11 cellular contexts compared by ENCODE assay signal in genomic region chr5:80140496-80140895, GRCh38.
A peak's percentile ranks its signal among the peaks of the same experiment; 100 is the strongest.
DNase-seq lines count a peak whose midpoint lies in the region; ATAC-seq and TF ChIP-seq lines count a peak whose summit lies in the region.
"Had no signal": no experiment of that assay in that cellular context is flagged by ENCODE, and none has a peak within 500 bp of the region (broad histone marks: within the 10 kb centered on the region; RNA-seq: fewer than 3 reads in every experiment).

No MANE protein-coding gene starts in this region.

- H3K4me3 ChIP-seq in stomach smooth muscle (ENCODE audit: low read length in 2 of 2) (no peak overlapping the region), osteoblast (ENCODE audit: insufficient read depth, low read length) (no peak overlapping the region)

- H3K4me1 ChIP-seq in stomach smooth muscle (ENCODE audit: control insufficient read depth, insufficient read depth, low read length) (peaks cover 25% of the 10 kb centered on the region), osteoblast (ENCODE audit: insufficient read depth, low read length) (peaks cover 9% of the 10 kb centered on the region)

- H3K9ac ChIP-seq in stomach smooth muscle (ENCODE audit: low read length in 2 of 2), result no peak overlapping the region

- H3K36me3 ChIP-seq in stomach smooth muscle (ENCODE audit: control insufficient read depth in 2 of 2, insufficient read depth in 2 of 2, low read length in 2 of 2) (peaks cover 0 to 3% of the 10 kb centered on the region in 2 donors), osteoblast (ENCODE audit: insufficient read depth, low read length) (peaks cover 20% of the 10 kb centered on the region)

- H3K4me1 Mint-ChIP-seq in WTC11, result peaks cover 85% of the 10 kb centered on the region
- H3K4me1 Mint-ChIP-seq in naive thymus-derived CD8-positive, alpha-beta T cell, result peaks cover 44 to 92% (median 84%) of the 10 kb centered on the region in 4 donors

- H3K9me3 Mint-ChIP-seq in WTC11, result no peaks in the 10 kb centered on the region
- no peaks in the 10 kb centered on the region for H3K9me3 Mint-ChIP-seq in naive thymus-derived CD8-positive, alpha-beta T cell

- DNase-seq in WTC11 (ENCODE audit: low spot score) (no peak), omental fat pad (ENCODE audit: low spot score) (no peak), GM10248 (ENCODE audit: extremely low spot score) (no peak), osteoblast (ENCODE audit: insufficient read length, low spot score, missing footprints) (no peak), pons (ENCODE audit: low spot score) (no peak)
- peak; percentile 73 for DNase-seq in activated naive CD4-positive, alpha-beta T cell treated with anti-CD3 and anti-CD28 coated beads, Interleukin-2, amount 50 U/mL, for 16 hours
- no peak for DNase-seq in naive thymus-derived CD8-positive, alpha-beta T cell
- DNase-seq: cerebellar nuclear complex, GDM1, NCI-H345 had no signal

- H4K20me1 ChIP-seq in osteoblast (ENCODE audit: insufficient read depth, low read length), result no peaks in the 10 kb centered on the region

- POLR2A ChIA-PET in WTC11 (lab: Charles Lee), result interaction anchor here (2.2 kb wide), 1 partner anchor 117 kb away, joined by 9 read pairs; no protein-coding TSS in a partner anchor
- POLR2A ChIA-PET in naive thymus-derived CD8-positive, alpha-beta T cell (lab: Charles Lee), result interaction anchor here (0.6 to 14.9 kb wide), 11 partner anchors 10 to 437 kb away, joined by 3 to 128 read pairs (median 4); partner anchors contain the start of gene SERINC5
- POLR2A ChIA-PET in GM10248 (lab: Yijun Ruan, JAX), result no interaction called here

- H3K27me3 Mint-ChIP-seq in WTC11 (ENCODE audit: low read depth), result no peaks in the 10 kb centered on the region
- no peaks in the 10 kb centered on the region for H3K27me3 Mint-ChIP-seq in naive thymus-derived CD8-positive, alpha-beta T cell

- ATAC-seq in WTC11 (no peak), omental fat pad (ENCODE audit: low FRiP score) (no peak)
- ATAC-seq in naive thymus-derived CD8-positive, alpha-beta T cell, result peak in 1 of 2 donors; percentile 46

- CTCF ChIA-PET in WTC11 (lab: Charles Lee), result interaction anchor here (1.0 to 1.9 kb wide), 6 partner anchors 31 to 126 kb away, joined by 3 to 11 read pairs (median 6); no protein-coding TSS in a partner anchor
- CTCF ChIA-PET in GM10248 (lab: Yijun Ruan, JAX), result interaction anchor here (1.3 to 2.8 kb wide), 2 partner anchors 8 to 15 kb away, joined by 3 to 6 read pairs; no protein-coding TSS in a partner anchor

- no peak overlapping the region for H3K4me2 ChIP-seq in osteoblast (ENCODE audit: insufficient read depth, low read length)

- no peak for TF ChIP-seq CTCF in WTC11 (IDR thresholded peaks at IDR 0.05)
- TF ChIP-seq CTCF in omental fat pad (IDR thresholded peaks at IDR 0.05), result no peak
- no peak for TF ChIP-seq CTCF in GM10248 (IDR thresholded peaks at IDR 0.05; ENCODE audit: control extremely low read depth, extremely low read depth, low read depth, missing control alignments)
- no peak for TF ChIP-seq CTCF in osteoblast (IDR thresholded peaks at IDR 0.05; ENCODE audit: extremely low read depth, low read depth, low read length)

- no peaks in the 10 kb centered on the region for H3K79me2 ChIP-seq in osteoblast (ENCODE audit: insufficient read depth, low read length)

- H3K27me3 ChIP-seq in stomach smooth muscle (ENCODE audit: control insufficient read depth in 1 of 2, insufficient read depth in 2 of 2, low read length in 2 of 2), result no peaks in the 10 kb centered on the region
- H3K27me3 ChIP-seq in osteoblast (ENCODE audit: insufficient read depth, low read length), result no peaks in the 10 kb centered on the region

- no peak overlapping the region for H3K4me3 Mint-ChIP-seq in WTC11
- H3K4me3 Mint-ChIP-seq in naive thymus-derived CD8-positive, alpha-beta T cell, result peak overlapping the region in 9 of 10 donors; percentile 13 to 78 (median 50)

- H2AFZ ChIP-seq in osteoblast (ENCODE audit: low read length), result no peak overlapping the region

- H3K9me3 ChIP-seq in stomach smooth muscle (ENCODE audit: control insufficient read depth in 2 of 2, low read length in 2 of 2), result no peaks in the 10 kb centered on the region
- H3K9me3 ChIP-seq in osteoblast (ENCODE audit: low read depth, low read length), result no peaks in the 10 kb centered on the region

- peak overlapping the region; percentile 100 for H3K27ac Mint-ChIP-seq in WTC11
- H3K27ac Mint-ChIP-seq in naive thymus-derived CD8-positive, alpha-beta T cell, result peak overlapping the region; percentile 86 to 97 (median 90)

- H3K36me3 Mint-ChIP-seq in WTC11, result peaks cover 15% of the 10 kb centered on the region
- H3K36me3 Mint-ChIP-seq in naive thymus-derived CD8-positive, alpha-beta T cell, result peaks cover 17 to 66% (median 32%) of the 10 kb centered on the region in 3 donors

- peak overlapping the region; percentile 95 for H3K27ac ChIP-seq in stomach smooth muscle (ENCODE audit: low read length)
- H3K27ac ChIP-seq in osteoblast (ENCODE audit: low read depth, low read length), result no peak overlapping the region

TF ChIP-seq in WTC11, 78 proteins besides CTCF, POLR2A, EP300 and RAD21:
- TF ChIP-seq RORB (CRISPR knock-in tag; IDR thresholded peaks at IDR 0.05), result no peak
- TF ChIP-seq, protein P1, sequence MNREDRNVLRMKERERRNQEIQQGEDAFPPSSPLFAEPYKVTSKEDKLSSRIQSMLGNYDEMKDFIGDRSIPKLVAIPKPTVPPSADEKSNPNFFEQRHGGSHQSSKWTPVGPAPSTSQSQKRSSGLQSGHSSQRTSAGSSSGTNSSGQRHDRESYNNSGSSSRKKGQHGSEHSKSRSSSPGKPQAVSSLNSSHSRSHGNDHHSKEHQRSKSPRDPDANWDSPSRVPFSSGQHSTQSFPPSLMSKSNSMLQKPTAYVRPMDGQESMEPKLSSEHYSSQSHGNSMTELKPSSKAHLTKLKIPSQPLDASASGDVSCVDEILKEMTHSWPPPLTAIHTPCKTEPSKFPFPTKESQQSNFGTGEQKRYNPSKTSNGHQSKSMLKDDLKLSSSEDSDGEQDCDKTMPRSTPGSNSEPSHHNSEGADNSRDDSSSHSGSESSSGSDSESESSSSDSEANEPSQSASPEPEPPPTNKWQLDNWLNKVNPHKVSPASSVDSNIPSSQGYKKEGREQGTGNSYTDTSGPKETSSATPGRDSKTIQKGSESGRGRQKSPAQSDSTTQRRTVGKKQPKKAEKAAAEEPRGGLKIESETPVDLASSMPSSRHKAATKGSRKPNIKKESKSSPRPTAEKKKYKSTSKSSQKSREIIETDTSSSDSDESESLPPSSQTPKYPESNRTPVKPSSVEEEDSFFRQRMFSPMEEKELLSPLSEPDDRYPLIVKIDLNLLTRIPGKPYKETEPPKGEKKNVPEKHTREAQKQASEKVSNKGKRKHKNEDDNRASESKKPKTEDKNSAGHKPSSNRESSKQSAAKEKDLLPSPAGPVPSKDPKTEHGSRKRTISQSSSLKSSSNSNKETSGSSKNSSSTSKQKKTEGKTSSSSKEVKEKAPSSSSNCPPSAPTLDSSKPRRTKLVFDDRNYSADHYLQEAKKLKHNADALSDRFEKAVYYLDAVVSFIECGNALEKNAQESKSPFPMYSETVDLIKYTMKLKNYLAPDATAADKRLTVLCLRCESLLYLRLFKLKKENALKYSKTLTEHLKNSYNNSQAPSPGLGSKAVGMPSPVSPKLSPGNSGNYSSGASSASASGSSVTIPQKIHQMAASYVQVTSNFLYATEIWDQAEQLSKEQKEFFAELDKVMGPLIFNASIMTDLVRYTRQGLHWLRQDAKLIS (CRISPR knock-in tag; IDR thresholded peaks at IDR 0.05; ENCODE audit: borderline replicate concordance), result no peak
- no peak for TF ChIP-seq TP53 (CRISPR knock-in tag; IDR thresholded peaks at IDR 0.05)
